Comparison of ENCODE assay signal across 8 cellular contexts in the genomic region with DNA sequence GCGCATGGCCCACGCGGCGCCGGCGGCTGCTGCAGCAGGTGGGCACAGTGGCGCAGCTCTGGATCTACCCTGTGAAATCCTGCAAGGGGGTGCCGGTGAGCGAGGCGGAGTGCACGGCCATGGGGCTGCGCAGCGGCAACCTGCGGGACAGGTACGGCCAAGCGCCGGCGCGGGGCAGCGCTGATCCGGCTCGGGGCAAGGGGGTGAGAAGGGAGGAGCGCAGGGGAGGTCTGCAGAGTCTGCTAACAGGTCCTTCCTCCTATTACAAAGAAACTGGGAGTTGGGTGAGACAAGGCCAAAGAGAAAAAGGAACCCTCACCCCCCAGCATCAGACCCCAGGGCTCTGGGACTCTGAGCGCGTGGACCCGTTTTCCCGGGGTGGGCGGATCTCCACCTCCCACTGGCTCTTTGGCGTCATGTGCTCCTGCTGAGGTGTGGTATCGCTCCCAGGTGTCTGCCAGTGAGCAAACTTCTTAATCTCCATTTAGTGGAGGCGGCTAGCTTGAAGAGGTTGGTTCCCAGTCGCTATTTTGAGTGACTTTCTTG. TPM values are rescaled to one million over a fixed set of nuclear protein-coding genes. Genes with fewer than 3 reads are reported as not detected.
A peak's percentile ranks its signal among the peaks of the same experiment; 100 is the strongest.
DNase-seq lines count a peak whose midpoint lies in the region; ATAC-seq, FAIRE-seq and TF ChIP-seq lines count a peak whose summit lies in the region.

No MANE protein-coding gene starts in this region.

- H3K36me3 ChIP-seq in stomach smooth muscle (ENCODE audit: control insufficient read depth in 2 of 2, insufficient read depth in 2 of 2, low read length in 2 of 2) = peaks cover 0 to 3% of the 10 kb centered on the region in 2 donors

- peak overlapping the region; percentile 77 to 89 (median 83) for H3K4me3 Mint-ChIP-seq in brain
- no peak overlapping the region for H3K4me3 Mint-ChIP-seq in activated T-helper 1 cell treated with anti-CD3 and anti-CD28 coated beads, Interleukin-12 subunit alpha, Interleukin-12 subunit beta, Interleukin-2, Interleukin-4 antibody, amounts not matched to agents 30 ng/mL and 10 ng/mL and 1 ng/mL, durations not matched to agents 14 hours and 24 hours and 36 hours

- peak; percentile 31 for ATAC-seq in GM21717 (IDR thresholded peaks at IDR 0.05; ENCODE audit: unreplicated experiment)

- H3K4me1 ChIP-seq in stomach smooth muscle (ENCODE audit: control insufficient read depth, insufficient read depth, low read length) = peaks cover 26% of the 10 kb centered on the region

- H3K27ac Mint-ChIP-seq in brain = peak overlapping the region in 2 of 5 experiments; percentile 53 to 79
- H3K27ac Mint-ChIP-seq in activated T-helper 1 cell treated with anti-CD3 and anti-CD28 coated beads, Interleukin-12 subunit alpha, Interleukin-12 subunit beta, Interleukin-2, Interleukin-4 antibody, amounts not matched to agents 30 ng/mL and 10 ng/mL and 1 ng/mL, durations not matched to agents 14 hours and 24 hours and 36 hours = no peak overlapping the region

- H3K9ac ChIP-seq in stomach smooth muscle (ENCODE audit: low read length in 2 of 2) = peak overlapping the region; percentile 30 to 62

- peaks cover 0 to 4% (median 0%) of the 10 kb centered on the region in 5 experiments for H3K9me3 Mint-ChIP-seq in brain
- H3K9me3 Mint-ChIP-seq in activated T-helper 1 cell treated with anti-CD3 and anti-CD28 coated beads, Interleukin-12 subunit alpha, Interleukin-12 subunit beta, Interleukin-2, Interleukin-4 antibody, amounts not matched to agents 30 ng/mL and 10 ng/mL and 1 ng/mL, durations not matched to agents 14 hours and 24 hours and 36 hours = no peaks in the 10 kb centered on the region

- DNase-seq in D721Med (ENCODE audit: insufficient read length, low spot score) (peak; percentile 50), NCI-H128 (lab: John Stamatoyannopoulos, UW; ENCODE audit: unreplicated experiment) (peak; percentile 54), left kidney (ENCODE audit: low read depth, low spot score) (peak; percentile 88), RCC 7860 (ENCODE audit: low spot score) (no peak)
- DNase-seq in activated T-helper 1 cell treated with anti-CD3 and anti-CD28 coated beads, Interleukin-12 subunit alpha, Interleukin-12 subunit beta, Interleukin-2, Interleukin-4 antibody, amounts not matched to agents 30 ng/mL and 10 ng/mL and 1 ng/mL, durations not matched to agents 14 hours and 24 hours and 36 hours (ENCODE audit: low spot score) = no peak

- intact Hi-C loops in activated T-helper 1 cell treated with anti-CD3 and anti-CD28 coated beads, Interleukin-12 subunit alpha, Interleukin-12 subunit beta, Interleukin-2, Interleukin-4 antibody, amounts not matched to agents 30 ng/mL and 10 ng/mL and 1 ng/mL, durations not matched to agents 14 hours and 24 hours and 36 hours (cut with micrococcal nuclease) = no loop called here

- peak overlapping the region; percentile 56 to 81 for H3K4me3 ChIP-seq in stomach smooth muscle (ENCODE audit: low read length in 2 of 2)

- TF ChIP-seq CTCF in D721Med (IDR thresholded peaks at IDR 0.05; ENCODE audit: insufficient read depth, missing control alignments) (no peak), brain (conservative IDR thresholded peaks at IDR 0.05) (peak in 1 of 2 experiments; percentile 6)

- peaks cover 46% of the 10 kb centered on the region for H3K4me1 Mint-ChIP-seq in brain
- H3K4me1 Mint-ChIP-seq in activated T-helper 1 cell treated with anti-CD3 and anti-CD28 coated beads, Interleukin-12 subunit alpha, Interleukin-12 subunit beta, Interleukin-2, Interleukin-4 antibody, amounts not matched to agents 30 ng/mL and 10 ng/mL and 1 ng/mL, durations not matched to agents 14 hours and 24 hours and 36 hours (ENCODE audit: low read depth) = no peaks in the 10 kb centered on the region

- H3K27me3 Mint-ChIP-seq in brain = peaks cover 6% of the 10 kb centered on the region
- peaks cover 60% of the 10 kb centered on the region for H3K27me3 Mint-ChIP-seq in activated T-helper 1 cell treated with anti-CD3 and anti-CD28 coated beads, Interleukin-12 subunit alpha, Interleukin-12 subunit beta, Interleukin-2, Interleukin-4 antibody, amounts not matched to agents 30 ng/mL and 10 ng/mL and 1 ng/mL, durations not matched to agents 14 hours and 24 hours and 36 hours (ENCODE audit: insufficient read depth)

- H3K27ac ChIP-seq in stomach smooth muscle (ENCODE audit: low read length) = no peak overlapping the region

- H3K36me3 Mint-ChIP-seq in brain = no peaks in the 10 kb centered on the region
- no peaks in the 10 kb centered on the region for H3K36me3 Mint-ChIP-seq in activated T-helper 1 cell treated with anti-CD3 and anti-CD28 coated beads, Interleukin-12 subunit alpha, Interleukin-12 subunit beta, Interleukin-2, Interleukin-4 antibody, amounts not matched to agents 30 ng/mL and 10 ng/mL and 1 ng/mL, durations not matched to agents 14 hours and 24 hours and 36 hours (ENCODE audit: low read depth)

- H3K27me3 ChIP-seq in stomach smooth muscle (ENCODE audit: control insufficient read depth in 1 of 2, insufficient read depth in 2 of 2, low read length in 2 of 2) = no peaks in the 10 kb centered on the region

- H3K9me3 ChIP-seq in stomach smooth muscle (ENCODE audit: control insufficient read depth in 2 of 2, low read length in 2 of 2) = no peaks in the 10 kb centered on the region

- FAIRE-seq in D721Med (lab: Jason Lieb, UNC) (peak; percentile 25), RCC 7860 (lab: Jason Lieb, UNC) (no peak)

RNA-seq across cellular contexts. Expression of gene MTARC1, which starts 0.4 kb away (rescaled TPM):
- polyA plus RNA-seq in brain (ENCODE audit: insufficient read depth, low read depth, low replicate concordance) = 51.3 TPM
- total RNA-seq in activated T-helper 1 cell treated with anti-CD3 and anti-CD28 coated beads, Interleukin-12 subunit alpha, Interleukin-12 subunit beta, Interleukin-2, Interleukin-4 antibody, amounts not matched to agents 30 ng/mL and 10 ng/mL and 1 ng/mL, durations not matched to agents 14 hours and 24 hours and 36 hours = not detected in 2 replicates

RNA-seq across cellular contexts. Expression of gene MTARC2, which starts 39.0 kb away (rescaled TPM):
- 11.6 TPM for polyA plus RNA-seq in brain (ENCODE audit: insufficient read depth, low read depth, low replicate concordance)
- not detected in 2 replicates for total RNA-seq in activated T-helper 1 cell treated with anti-CD3 and anti-CD28 coated beads, Interleukin-12 subunit alpha, Interleukin-12 subunit beta, Interleukin-2, Interleukin-4 antibody, amounts not matched to agents 30 ng/mL and 10 ng/mL and 1 ng/mL, durations not matched to agents 14 hours and 24 hours and 36 hours

Comparison
In these comparisons a context has a peak if more than half of its experiments do, and no peak if none do; other contexts are left out.
1. DNase-seq: peak in D721Med (single experiment), NCI-H128 (single experiment) and left kidney (single experiment); none in activated T-helper 1 cell treated with anti-CD3 and anti-CD28 coated beads, Interleukin-12 subunit alpha, Interleukin-12 subunit beta, Interleukin-2, Interleukin-4 antibody, amounts not matched to agents 30 ng/mL and 10 ng/mL and 1 ng/mL, durations not matched to agents 14 hours and 24 hours and 36 hours (single experiment) and RCC 7860 (single experiment).